ENCODE assay signal across 17 cellular contexts in the genomic region with DNA sequence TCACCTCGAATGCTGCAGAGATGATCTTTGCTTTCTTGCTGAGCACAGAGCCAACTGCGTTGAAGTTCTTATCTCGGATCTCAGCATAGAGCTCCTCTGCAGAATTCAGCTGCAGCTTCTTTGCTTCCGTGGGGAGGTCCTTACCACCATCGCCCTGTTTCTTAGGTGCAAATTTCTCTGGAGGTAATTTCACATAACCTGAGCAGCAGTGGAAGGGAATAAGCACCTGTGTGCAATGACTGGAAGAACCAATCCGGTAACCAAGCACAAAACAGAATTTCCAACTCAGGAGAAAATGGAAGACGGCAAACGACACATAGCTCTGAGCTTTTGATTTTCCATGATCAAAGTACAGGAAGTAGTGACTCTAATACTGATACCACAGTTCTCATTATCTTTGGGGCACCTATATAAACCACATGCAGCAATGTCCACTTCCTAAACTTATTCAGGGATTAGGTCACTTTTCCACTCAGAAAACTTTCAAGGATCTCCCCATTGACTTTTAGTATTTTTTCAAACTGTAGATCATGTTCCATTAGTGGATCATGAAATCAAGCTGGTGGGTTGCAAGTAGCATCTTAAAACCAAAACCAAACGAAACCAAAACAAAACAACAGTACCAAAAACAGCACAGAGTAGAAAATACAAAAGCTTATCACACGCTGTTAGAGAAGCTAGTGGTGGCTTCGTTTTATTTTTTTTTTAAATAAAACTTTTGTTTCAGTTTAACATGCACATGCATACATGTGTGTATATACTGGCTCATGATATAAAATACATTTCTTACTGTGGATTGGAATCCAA. TPM values are rescaled to one million over a fixed set of nuclear protein-coding genes. Genes with fewer than 3 reads are reported as not detected.
DNase-seq lines count a peak whose midpoint lies in the region; ATAC-seq and TF ChIP-seq lines count a peak whose summit lies in the region.
"Had no signal": no experiment of that assay in that cellular context is flagged by ENCODE, and none has a peak within 500 bp of the region (broad histone marks: within the 10 kb centered on the region; RNA-seq: fewer than 3 reads in every experiment).

No MANE protein-coding gene starts in this region.

- no peaks in the 10 kb centered on the region for H3K27me3 Mint-ChIP-seq in activated CD4-positive, alpha-beta T cell treated with anti-CD3 and anti-CD28 coated beads for 36 hours
- H3K27me3 Mint-ChIP-seq in T-helper 2 cell treated with Interferon-gamma antibody and Interleukin-4, amounts not matched to agents 5 μg/mL and 100 μg/mL, for 36 hours (ENCODE audit: low read depth), result no peaks in the 10 kb centered on the region
- no peaks in the 10 kb centered on the region for H3K27me3 Mint-ChIP-seq in activated naive CD8-positive, alpha-beta T cell treated with anti-CD3 and anti-CD28 coated beads, Interleukin-2, amount 10 ng/mL, durations not matched to agents 7 days and 5 days

- POLR2A ChIA-PET in activated CD4-positive, alpha-beta T cell treated with anti-CD3 and anti-CD28 coated beads for 36 hours (lab: Charles Lee), result interaction anchor here (0.7 to 1.1 kb wide), 4 partner anchors 19 to 84 kb away, joined by 3 to 7 read pairs (median 5); partner anchors contain the start of gene DIABLO
- POLR2A ChIA-PET in activated naive CD8-positive, alpha-beta T cell treated with anti-CD3 and anti-CD28 coated beads, Interleukin-2, amount 10 ng/mL, durations not matched to agents 7 days and 5 days (lab: Charles Lee), result interaction anchor here (0.6 to 1.7 kb wide), 3 partner anchors 18 to 172 kb away, joined by 3 to 10 read pairs (median 4); partner anchors contain the start of gene DIABLO

- peaks cover 35% of the 10 kb centered on the region for H3K36me3 Mint-ChIP-seq in activated CD4-positive, alpha-beta T cell treated with anti-CD3 and anti-CD28 coated beads for 36 hours (ENCODE audit: low read depth)
- peaks cover 27% of the 10 kb centered on the region for H3K36me3 Mint-ChIP-seq in T-helper 2 cell treated with Interferon-gamma antibody and Interleukin-4, amounts not matched to agents 5 μg/mL and 100 μg/mL, for 36 hours (ENCODE audit: low read depth)
- H3K36me3 Mint-ChIP-seq in activated naive CD8-positive, alpha-beta T cell treated with anti-CD3 and anti-CD28 coated beads, Interleukin-2, amount 10 ng/mL, durations not matched to agents 7 days and 5 days, result peaks cover 22% of the 10 kb centered on the region

- peak overlapping the region; percentile 64 for H3K4me3 Mint-ChIP-seq in activated CD4-positive, alpha-beta T cell treated with anti-CD3 and anti-CD28 coated beads for 36 hours
- H3K4me3 Mint-ChIP-seq in T-helper 2 cell treated with Interferon-gamma antibody and Interleukin-4, amounts not matched to agents 5 μg/mL and 100 μg/mL, for 36 hours, result peak overlapping the region; percentile 87
- H3K4me3 Mint-ChIP-seq in activated naive CD8-positive, alpha-beta T cell treated with anti-CD3 and anti-CD28 coated beads, Interleukin-2, amount 10 ng/mL, durations not matched to agents 7 days and 5 days, result peak overlapping the region; percentile 61

- intact Hi-C loops in activated CD4-positive, alpha-beta T cell treated with anti-CD3 and anti-CD28 coated beads for 36 hours (cut with DNase I, micrococcal nuclease), result loop anchor here in 1 of 2 experiments (2.0 kb wide), 1 partner anchor 18 kb away; the partner anchor contains the start of gene DIABLO
- intact Hi-C loops in spleen (cut with DNase I; ENCODE audit: low total_unique reads), result no loop called here

- peak overlapping the region in 5 of 8 donors; percentile 2 to 62 (median 12) for H3K4me3 ChIP-seq in spleen
- H3K4me3 ChIP-seq: esophagus squamous epithelium, tibial nerve had no signal

- no peak for TF ChIP-seq POLR2A in spleen (IDR thresholded peaks at IDR 0.05)

- WGBS in spleen, 5 donors, result 65 to 87% (median 78%) methylated on average over 11 of the region's 11 CpGs

- CTCF ChIA-PET in activated CD4-positive, alpha-beta T cell treated with anti-CD3 and anti-CD28 coated beads for 36 hours (lab: Charles Lee), result interaction anchor here (0.7 to 1.6 kb wide), 8 partner anchors 11 to 327 kb away, joined by 3 to 7 read pairs (median 3); partner anchors contain the start of genes CFAP251 and VPS33A

- peak overlapping the region; percentile 92 for H3K27ac Mint-ChIP-seq in activated CD4-positive, alpha-beta T cell treated with anti-CD3 and anti-CD28 coated beads for 36 hours
- H3K27ac Mint-ChIP-seq in T-helper 2 cell treated with Interferon-gamma antibody and Interleukin-4, amounts not matched to agents 5 μg/mL and 100 μg/mL, for 36 hours, result peak overlapping the region; percentile 98
- H3K27ac Mint-ChIP-seq in activated naive CD8-positive, alpha-beta T cell treated with anti-CD3 and anti-CD28 coated beads, Interleukin-2, amount 10 ng/mL, durations not matched to agents 7 days and 5 days, result peak overlapping the region; percentile 81

- DNase-seq in activated CD4-positive, alpha-beta T cell treated with anti-CD3 and anti-CD28 coated beads for 36 hours, result no peak
- DNase-seq in activated CD4-positive, alpha-beta T cell treated with anti-CD3 and anti-CD28 coated beads, Interleukin-2, amount 50 U/mL, for 48 hours, result no peak
- peak; percentile 21 for DNase-seq in T-helper 2 cell treated with Interferon-gamma antibody and Interleukin-4, amounts not matched to agents 5 μg/mL and 100 μg/mL, for 36 hours (ENCODE audit: low spot score)
- no peak for DNase-seq in activated naive CD8-positive, alpha-beta T cell treated with anti-CD3 and anti-CD28 coated beads, Interleukin-2, amount 10 ng/mL, durations not matched to agents 7 days and 5 days
- DNase-seq in spleen (no peak), NCI-H446 treated with DMSO at 0.1 percent for 48 hours (lab: John Stamatoyannopoulos, UW) (no peak), DMS153 treated with DMSO at 0.1 percent for 48 hours (lab: John Stamatoyannopoulos, UW; ENCODE audit: unreplicated experiment) (no peak), AML-193 (lab: John Stamatoyannopoulos, UW) (no peak)
- DNase-seq: 8988T, aorta, cortex of kidney, esophagus squamous epithelium, hypothalamus, left colon, NCI-H187 treated with DMSO at 0.1 percent for 48 hours, NCI-H526 treated with DMSO at 0.1 percent for 48 hours had no signal

- H3K9me3 Mint-ChIP-seq in activated CD4-positive, alpha-beta T cell treated with anti-CD3 and anti-CD28 coated beads for 36 hours (ENCODE audit: low read depth), result no peaks in the 10 kb centered on the region
- no peaks in the 10 kb centered on the region for H3K9me3 Mint-ChIP-seq in T-helper 2 cell treated with Interferon-gamma antibody and Interleukin-4, amounts not matched to agents 5 μg/mL and 100 μg/mL, for 36 hours
- H3K9me3 Mint-ChIP-seq in activated naive CD8-positive, alpha-beta T cell treated with anti-CD3 and anti-CD28 coated beads, Interleukin-2, amount 10 ng/mL, durations not matched to agents 7 days and 5 days, result no peaks in the 10 kb centered on the region

- H3K36me3 ChIP-seq in spleen, result peaks cover 0 to 98% (median 46%) of the 10 kb centered on the region in 6 donors

- peak overlapping the region in 6 of 8 donors; percentile 2 to 72 (median 54) for H3K27ac ChIP-seq in spleen
- H3K27ac ChIP-seq: esophagus squamous epithelium had no signal

- TF ChIP-seq CTCF in spleen (IDR thresholded peaks at IDR 0.05 in 8 of 11, conservative IDR thresholded peaks at IDR 0.05 in 3 of 11), result no peak

- H3K4me1 Mint-ChIP-seq in activated CD4-positive, alpha-beta T cell treated with anti-CD3 and anti-CD28 coated beads for 36 hours, result peaks cover 28% of the 10 kb centered on the region
- peaks cover 18% of the 10 kb centered on the region for H3K4me1 Mint-ChIP-seq in T-helper 2 cell treated with Interferon-gamma antibody and Interleukin-4, amounts not matched to agents 5 μg/mL and 100 μg/mL, for 36 hours (ENCODE audit: low read depth)
- H3K4me1 Mint-ChIP-seq in activated naive CD8-positive, alpha-beta T cell treated with anti-CD3 and anti-CD28 coated beads, Interleukin-2, amount 10 ng/mL, durations not matched to agents 7 days and 5 days, result peaks cover 14% of the 10 kb centered on the region

- no peaks in the 10 kb centered on the region for H3K9me3 ChIP-seq in spleen
- H3K9me3 ChIP-seq: esophagus squamous epithelium, tibial nerve had no signal

- ATAC-seq in activated CD4-positive, alpha-beta T cell treated with anti-CD3 and anti-CD28 coated beads for 36 hours, result peak; percentile 84
- ATAC-seq in activated naive CD8-positive, alpha-beta T cell treated with anti-CD3 and anti-CD28 coated beads, Interleukin-2, amount 10 ng/mL, durations not matched to agents 7 days and 5 days (ENCODE audit: low read depth), result peak; percentile 60
- ATAC-seq: left colon had no signal

- no peaks in the 10 kb centered on the region for H3K27me3 ChIP-seq in spleen (replicated peaks in 1 of 7)
- H3K27me3 ChIP-seq: esophagus squamous epithelium, tibial nerve had no signal

- H3K4me1 ChIP-seq in spleen, result peaks cover 0 to 8% (median 3%) of the 10 kb centered on the region in 6 donors
- H3K4me1 ChIP-seq: esophagus squamous epithelium, tibial nerve had no signal

RNA-seq across cellular contexts. Expression of gene DIABLO, which starts 18.9 kb away (rescaled TPM):
- 10 to 100 TPM; 46.3 to 47.0 TPM for total RNA-seq in activated CD4-positive, alpha-beta T cell treated with anti-CD3 and anti-CD28 coated beads for 36 hours
- 10 to 100 TPM; 44.4 to 45.5 TPM for total RNA-seq in activated naive CD8-positive, alpha-beta T cell treated with anti-CD3 and anti-CD28 coated beads, Interleukin-2, amount 10 ng/mL, durations not matched to agents 7 days and 5 days
- 10 to 100 TPM; 30.5 to 55.7 (median 36.1) TPM for total RNA-seq in spleen
- polyA plus RNA-seq in spleen, result 10 to 100 TPM; 38.8 to 46.7 (median 40.3) TPM

RNA-seq across cellular contexts. Expression of gene VPS33A, which starts 21.5 kb away (rescaled TPM):
- 10 to 100 TPM; 24.8 to 26.4 TPM for total RNA-seq in activated CD4-positive, alpha-beta T cell treated with anti-CD3 and anti-CD28 coated beads for 36 hours
- total RNA-seq in activated naive CD8-positive, alpha-beta T cell treated with anti-CD3 and anti-CD28 coated beads, Interleukin-2, amount 10 ng/mL, durations not matched to agents 7 days and 5 days, result 10 to 100 TPM; 27.8 to 29.7 TPM
- 10 to 100 TPM; 19.1 to 31.5 (median 23.2) TPM for total RNA-seq in spleen
- polyA plus RNA-seq in spleen, result 10 to 100 TPM in 2 of 3 donors, 1 to 10 TPM in 1; 9.7 to 12.3 (median 10.5) TPM

RNA-seq across cellular contexts. Expression of gene B3GNT4, which starts 41.3 kb away (rescaled TPM):
- 1 to 10 TPM; 2.0 to 2.6 TPM for total RNA-seq in activated CD4-positive, alpha-beta T cell treated with anti-CD3 and anti-CD28 coated beads for 36 hours
- total RNA-seq in activated naive CD8-positive, alpha-beta T cell treated with anti-CD3 and anti-CD28 coated beads, Interleukin-2, amount 10 ng/mL, durations not matched to agents 7 days and 5 days, result 1 to 10 TPM; 1.1 to 1.6 TPM
- total RNA-seq in spleen, result not detected
- under 1 TPM; 0.42 to 0.54 (median 0.49) TPM for polyA plus RNA-seq in spleen
- total RNA-seq: aorta had no signal
